In genomic region chr1:90488451-90488850, GRCh38 we compare ENCODE assay signal across 1 cellular context.
TF ChIP-seq lines count a peak whose summit lies in the region.

No MANE protein-coding gene starts in this region.

TF ChIP-seq in IMR-90, 13 proteins besides CTCF, POLR2A, EP300 and RAD21:
- TF ChIP-seq MXI1 (IDR thresholded peaks at IDR 0.05; ENCODE audit: borderline replicate concordance, low read depth, low read length) (no peak), ELK1 (IDR thresholded peaks at IDR 0.05; ENCODE audit: borderline replicate concordance, low read depth, low read length) (no peak), USF2 (IDR thresholded peaks at IDR 0.05; ENCODE audit: low read depth, low read length) (no peak), RFX5 (IDR thresholded peaks at IDR 0.05; ENCODE audit: low read depth, low read length) (no peak), SMC3 (IDR thresholded peaks at IDR 0.05; ENCODE audit: low read depth, low read length) (no peak), MAZ (IDR thresholded peaks at IDR 0.05; ENCODE audit: borderline replicate concordance, low read depth, low read length) (no peak), BHLHE40 (IDR thresholded peaks at IDR 0.05; ENCODE audit: low read depth, low read length) (no peak), NFE2L2 (IDR thresholded peaks at IDR 0.05; ENCODE audit: low read depth, low read length) (no peak)
